In genomic region chr5:149271717-149272558, GRCh38 we compare ENCODE assay signal across 8 cellular contexts. TPM values are rescaled to one million over a fixed set of nuclear protein-coding genes. Genes with fewer than 3 reads are reported as not detected.
DNase-seq lines count a peak whose midpoint lies in the region; ATAC-seq and TF ChIP-seq lines count a peak whose summit lies in the region.

TSS of gene AFAP1L1 (plus strand) at chr5:149271859. CDS start at chr5:149271969, 110 bp downstream.

- no peaks in the 10 kb centered on the region for H3K36me3 ChIP-seq in esophagus squamous epithelium

- TF ChIP-seq CTCF in Calu3 (IDR thresholded peaks at IDR 0.05; ENCODE audit: unreplicated experiment) (no peak), esophagus squamous epithelium (IDR thresholded peaks at IDR 0.05) (no peak), mesothelial cell of epicardium (IDR thresholded peaks at IDR 0.05; ENCODE audit: unreplicated experiment) (no peak)

- no peaks in the 10 kb centered on the region for H3K27me3 Mint-ChIP-seq in Calu3 (ENCODE audit: unreplicated experiment)
- peaks cover 68% of the 10 kb centered on the region for H3K27me3 Mint-ChIP-seq in mesothelial cell of epicardium (ENCODE audit: low read depth)

- H3K4me3 Mint-ChIP-seq in Calu3 (ENCODE audit: low read depth, unreplicated experiment) (peak within 1 kb of the TSS; percentile 92), mesothelial cell of epicardium (peak within 1 kb of the TSS; percentile 85)

- peaks cover 0 to 15% (median 0%) of the 10 kb centered on the region in 3 donors for H3K9me3 ChIP-seq in esophagus squamous epithelium

- H3K27ac ChIP-seq in esophagus squamous epithelium = peak within 1 kb of the TSS; percentile 74 to 90 (median 83)

- H3K9me3 Mint-ChIP-seq in Calu3 (ENCODE audit: low read depth, unreplicated experiment) = no peaks in the 10 kb centered on the region
- H3K9me3 Mint-ChIP-seq in mesothelial cell of epicardium = peaks cover 13% of the 10 kb centered on the region

- H3K27ac Mint-ChIP-seq in Calu3 (ENCODE audit: unreplicated experiment) (peak within 1 kb of the TSS; percentile 71), mesothelial cell of epicardium (peak within 1 kb of the TSS; percentile 30)

- no peak for ATAC-seq in HG03571 (IDR thresholded peaks at IDR 0.05; ENCODE audit: unreplicated experiment)
- ATAC-seq in GM18517 (IDR thresholded peaks at IDR 0.05; ENCODE audit: unreplicated experiment) = no peak

- no peaks in the 10 kb centered on the region for H3K27me3 ChIP-seq in esophagus squamous epithelium

- BruUV-seq in Calu3 (replicated peaks; lab: Mats Ljungman, UMichigan) = no TSS peak

- peak; percentile 55 for DNase-seq in Calu3
- DNase-seq in HuH-7 (ENCODE audit: low spot score) = peak; percentile 70
- peak; percentile 57 for DNase-seq in activated CD8-positive, alpha-beta memory T cell treated with anti-CD3 and anti-CD28 coated beads, Interleukin-2, amount 50 U/mL, for 48 hours
- no peak for DNase-seq in esophagus squamous epithelium (lab: John Stamatoyannopoulos, UW)
- peak; percentile 27 to 43 for DNase-seq in mesothelial cell of epicardium (ENCODE audit: low spot score in 2 of 2, unreplicated experiment in 2 of 2)
- peak; percentile 58 for DNase-seq in superior temporal gyrus (ENCODE audit: extremely low spot score)

- peaks cover 9 to 47% (median 17%) of the 10 kb centered on the region in 3 donors for H3K4me1 ChIP-seq in esophagus squamous epithelium

- CTCF ChIA-PET in Calu3 (lab: Charles Lee) = interaction anchor here (0.9 to 1.0 kb wide), 2 partner anchors 144 to 541 kb away, joined by 3 to 5 read pairs; no protein-coding TSS in a partner anchor

- H3K36me3 Mint-ChIP-seq in Calu3 (ENCODE audit: insufficient read depth, unreplicated experiment) = peaks cover 16% of the 10 kb centered on the region
- peaks cover 3% of the 10 kb centered on the region for H3K36me3 Mint-ChIP-seq in mesothelial cell of epicardium

- WGBS in esophagus squamous epithelium, 2 donors = 0% methylated on average over 17 to 20 of the region's 81 CpGs

- peak in 1 of 4 donors; percentile 36 for TF ChIP-seq POLR2A in esophagus squamous epithelium (IDR thresholded peaks at IDR 0.05)

- H3K4me1 Mint-ChIP-seq in Calu3 (ENCODE audit: low read depth, unreplicated experiment) (peaks cover 16% of the 10 kb centered on the region), mesothelial cell of epicardium (peaks cover 7% of the 10 kb centered on the region)

- peak within 1 kb of the TSS; percentile 56 to 90 (median 74) for H3K4me3 ChIP-seq in esophagus squamous epithelium

- intact Hi-C loops in Calu3 (cut with micrococcal nuclease; ENCODE audit: unreplicated experiment) (no loop called here), esophagus squamous epithelium (cut with DNase I) (no loop called here)

RNA-seq across cellular contexts. Expression of gene AFAP1L1, which starts in this region (rescaled TPM):
- total RNA-seq in Calu3 (2022) (7.8 and 10.3 TPM in 2 replicates), esophagus squamous epithelium (10 to 100 TPM in 2 of 4 donors, 1 to 10 TPM in 2; 2.8 to 14.5 (median 8.7) TPM), mesothelial cell of epicardium (0.22 to 0.63 TPM (median 0.36 TPM) in 3 replicates)

Comparison
In these comparisons a context has a peak if more than half of its experiments do, and no peak if none do; other contexts are left out.
1. Peak in DNase-seq in mesothelial cell of epicardium; RNA of the gene not detected or under 1 TPM.